In the genomic region with DNA sequence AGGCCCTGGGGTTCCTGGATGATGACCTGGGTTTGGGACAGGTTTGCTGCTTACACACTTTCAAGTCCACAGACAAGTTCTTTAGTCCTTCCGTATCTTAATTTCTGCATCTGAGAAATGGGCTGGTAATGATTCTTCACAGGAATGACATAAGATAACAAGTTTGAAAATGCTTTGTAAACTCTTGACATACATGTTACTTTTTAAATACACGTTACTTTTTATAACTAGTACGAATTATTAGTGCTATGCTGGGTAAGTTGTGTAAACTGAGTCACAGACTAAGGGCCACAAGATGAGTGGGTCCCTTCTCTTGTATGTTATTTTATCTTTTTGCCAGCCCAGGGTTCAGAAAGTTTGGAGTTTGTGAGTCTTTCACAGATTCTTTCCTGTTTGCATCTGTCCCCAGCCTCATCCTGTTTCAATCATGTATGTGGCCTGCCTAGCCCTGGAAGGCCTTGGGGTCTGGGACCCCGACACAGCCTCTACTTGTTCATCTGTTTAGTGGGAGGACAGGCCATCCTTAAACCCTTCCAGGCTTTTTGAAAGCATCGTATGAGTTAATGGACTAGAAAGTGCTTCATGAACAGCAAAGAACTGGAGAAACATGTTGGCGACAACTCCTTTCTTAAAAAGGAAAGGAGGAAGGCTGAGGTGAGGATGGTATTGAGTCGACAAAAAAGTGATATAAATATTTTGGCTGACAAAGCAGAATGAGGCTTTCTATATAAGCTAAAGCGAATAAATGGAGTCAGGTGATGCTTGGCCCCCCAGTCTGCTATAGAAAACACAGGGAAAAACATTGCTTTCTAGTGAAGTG, we compare ENCODE assay signal across 1 cellular context.
TF ChIP-seq lines count a peak whose summit lies in the region.

No MANE protein-coding gene starts in this region.

TF ChIP-seq in GM23338, 12 proteins besides CTCF, POLR2A, EP300 and RAD21:
- TF ChIP-seq, protein P1, sequence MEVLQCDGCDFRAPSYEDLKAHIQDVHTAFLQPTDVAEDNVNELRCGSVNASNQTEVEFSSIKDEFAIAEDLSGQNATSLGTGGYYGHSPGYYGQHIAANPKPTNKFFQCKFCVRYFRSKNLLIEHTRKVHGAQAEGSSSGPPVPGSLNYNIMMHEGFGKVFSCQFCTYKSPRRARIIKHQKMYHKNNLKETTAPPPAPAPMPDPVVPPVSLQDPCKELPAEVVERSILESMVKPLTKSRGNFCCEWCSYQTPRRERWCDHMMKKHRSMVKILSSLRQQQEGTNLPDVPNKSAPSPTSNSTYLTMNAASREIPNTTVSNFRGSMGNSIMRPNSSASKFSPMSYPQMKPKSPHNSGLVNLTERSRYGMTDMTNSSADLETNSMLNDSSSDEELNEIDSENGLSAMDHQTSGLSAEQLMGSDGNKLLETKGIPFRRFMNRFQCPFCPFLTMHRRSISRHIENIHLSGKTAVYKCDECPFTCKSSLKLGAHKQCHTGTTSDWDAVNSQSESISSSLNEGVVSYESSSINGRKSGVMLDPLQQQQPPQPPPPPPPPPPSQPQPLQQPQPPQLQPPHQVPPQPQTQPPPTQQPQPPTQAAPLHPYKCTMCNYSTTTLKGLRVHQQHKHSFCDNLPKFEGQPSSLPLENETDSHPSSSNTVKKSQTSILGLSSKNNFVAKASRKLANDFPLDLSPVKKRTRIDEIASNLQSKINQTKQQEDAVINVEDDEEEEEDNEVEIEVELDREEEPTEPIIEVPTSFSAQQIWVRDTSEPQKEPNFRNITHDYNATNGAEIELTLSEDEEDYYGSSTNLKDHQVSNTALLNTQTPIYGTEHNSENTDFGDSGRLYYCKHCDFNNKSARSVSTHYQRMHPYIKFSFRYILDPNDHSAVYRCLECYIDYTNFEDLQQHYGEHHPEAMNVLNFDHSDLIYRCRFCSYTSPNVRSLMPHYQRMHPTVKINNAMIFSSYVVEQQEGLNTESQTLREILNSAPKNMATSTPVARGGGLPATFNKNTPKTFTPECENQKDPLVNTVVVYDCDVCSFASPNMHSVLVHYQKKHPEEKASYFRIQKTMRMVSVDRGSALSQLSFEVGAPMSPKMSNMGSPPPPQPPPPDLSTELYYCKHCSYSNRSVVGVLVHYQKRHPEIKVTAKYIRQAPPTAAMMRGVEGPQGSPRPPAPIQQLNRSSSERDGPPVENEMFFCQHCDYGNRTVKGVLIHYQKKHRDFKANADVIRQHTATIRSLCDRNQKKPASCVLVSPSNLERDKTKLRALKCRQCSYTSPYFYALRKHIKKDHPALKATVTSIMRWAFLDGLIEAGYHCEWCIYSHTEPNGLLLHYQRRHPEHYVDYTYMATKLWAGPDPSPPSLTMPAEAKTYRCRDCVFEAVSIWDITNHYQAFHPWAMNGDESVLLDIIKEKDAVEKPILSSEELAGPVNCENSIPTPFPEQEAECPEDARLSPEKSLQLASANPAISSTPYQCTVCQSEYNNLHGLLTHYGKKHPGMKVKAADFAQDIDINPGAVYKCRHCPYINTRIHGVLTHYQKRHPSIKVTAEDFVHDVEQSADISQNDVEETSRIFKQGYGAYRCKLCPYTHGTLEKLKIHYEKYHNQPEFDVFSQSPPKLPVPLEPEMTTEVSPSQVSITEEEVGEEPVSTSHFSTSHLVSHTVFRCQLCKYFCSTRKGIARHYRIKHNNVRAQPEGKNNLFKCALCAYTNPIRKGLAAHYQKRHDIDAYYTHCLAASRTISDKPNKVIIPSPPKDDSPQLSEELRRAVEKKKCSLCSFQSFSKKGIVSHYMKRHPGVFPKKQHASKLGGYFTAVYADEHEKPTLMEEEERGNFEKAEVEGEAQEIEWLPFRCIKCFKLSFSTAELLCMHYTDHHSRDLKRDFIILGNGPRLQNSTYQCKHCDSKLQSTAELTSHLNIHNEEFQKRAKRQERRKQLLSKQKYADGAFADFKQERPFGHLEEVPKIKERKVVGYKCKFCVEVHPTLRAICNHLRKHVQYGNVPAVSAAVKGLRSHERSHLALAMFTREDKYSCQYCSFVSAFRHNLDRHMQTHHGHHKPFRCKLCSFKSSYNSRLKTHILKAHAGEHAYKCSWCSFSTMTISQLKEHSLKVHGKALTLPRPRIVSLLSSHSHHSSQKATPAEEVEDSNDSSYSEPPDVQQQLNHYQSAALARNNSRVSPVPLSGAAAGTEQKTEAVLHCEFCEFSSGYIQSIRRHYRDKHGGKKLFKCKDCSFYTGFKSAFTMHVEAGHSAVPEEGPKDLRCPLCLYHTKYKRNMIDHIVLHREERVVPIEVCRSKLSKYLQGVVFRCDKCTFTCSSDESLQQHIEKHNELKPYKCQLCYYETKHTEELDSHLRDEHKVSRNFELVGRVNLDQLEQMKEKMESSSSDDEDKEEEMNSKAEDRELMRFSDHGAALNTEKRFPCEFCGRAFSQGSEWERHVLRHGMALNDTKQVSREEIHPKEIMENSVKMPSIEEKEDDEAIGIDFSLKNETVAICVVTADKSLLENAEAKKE (CRISPR knock-in tag; IDR thresholded peaks at IDR 0.05) = no peak
- TF ChIP-seq STAT1 (IDR thresholded peaks at IDR 0.05; ENCODE audit: unreplicated experiment) = no peak
- TF ChIP-seq CREB1 (CRISPR knock-in tag; IDR thresholded peaks at IDR 0.05; ENCODE audit: low read depth) = no peak
